In genomic region chr9:80359941-80360881, GRCh38 we compare ENCODE assay signal across 23 cellular contexts.
"Had no signal": no experiment of that assay in that cellular context is flagged by ENCODE, and none has a peak within 500 bp of the region (broad histone marks: within the 10 kb centered on the region; RNA-seq: fewer than 3 reads in every experiment).

No MANE protein-coding gene starts in this region.

- H3K4me1 Mint-ChIP-seq: mesothelial cell of epicardium, nephron had no signal

- H3K27ac ChIP-seq: dorsolateral prefrontal cortex, gastrocnemius medialis, heart right ventricle, parathyroid adenoma, psoas muscle, right lobe of liver, spleen, suprapubic skin, tibial artery had no signal

- H3K36me3 ChIP-seq: gastrocnemius medialis, heart right ventricle, right lobe of liver, spleen, suprapubic skin, tibial artery had no signal

- H3K9me3 ChIP-seq: gastrocnemius medialis, right lobe of liver, suprapubic skin, tibial artery had no signal

- H3K36me3 Mint-ChIP-seq: mesothelial cell of epicardium had no signal

- H2AFZ ChIP-seq: parathyroid adenoma had no signal

- H3K27ac Mint-ChIP-seq: mesothelial cell of epicardium, nephron had no signal

- ATAC-seq: esophagus mucosa, gastrocnemius medialis, left lobe of liver, psoas muscle had no signal

- H3K9ac ChIP-seq: parathyroid adenoma had no signal

- DNase-seq: central memory CD4-positive, alpha-beta T cell; cortex of kidney; effector CD8-positive, alpha-beta T cell; gastrocnemius medialis; heart right ventricle; hypothalamus; islet precursor cell; psoas muscle; retina; right lobe of liver; spleen; stimulated activated CD4-positive, alpha-beta T cell treated with anti-CD3 and anti-CD28 coated beads, Interleukin-15, amount 100 ng/mL, for 24 hours; stimulated activated CD4-positive, alpha-beta T cell treated with anti-CD3 and anti-CD28 coated beads, Interleukin-1b, Interleukin-23, amount 100 ng/mL, for 48 hours; stimulated activated CD4-positive, alpha-beta T cell treated with anti-CD3 and anti-CD28 coated beads, Interleukin-4, amount 100 ng/mL, for 24 hours; stimulated activated naive CD4-positive, alpha-beta T cell; tibial artery had no signal

- H3K27me3 ChIP-seq: dorsolateral prefrontal cortex, gastrocnemius medialis, heart right ventricle, right lobe of liver, spleen, suprapubic skin, tibial artery had no signal

- H3K79me2 ChIP-seq: parathyroid adenoma had no signal

- H3K4me1 ChIP-seq: gastrocnemius medialis, heart right ventricle, parathyroid adenoma, psoas muscle, right lobe of liver, spleen, suprapubic skin had no signal

- H3K4me3 ChIP-seq: dorsolateral prefrontal cortex, gastrocnemius medialis, heart right ventricle, psoas muscle, right lobe of liver, spleen, suprapubic skin, tibial artery had no signal

- H3K4me3 Mint-ChIP-seq: mesothelial cell of epicardium, nephron had no signal
